38 cellular contexts compared by ENCODE assay signal in the genomic region with DNA sequence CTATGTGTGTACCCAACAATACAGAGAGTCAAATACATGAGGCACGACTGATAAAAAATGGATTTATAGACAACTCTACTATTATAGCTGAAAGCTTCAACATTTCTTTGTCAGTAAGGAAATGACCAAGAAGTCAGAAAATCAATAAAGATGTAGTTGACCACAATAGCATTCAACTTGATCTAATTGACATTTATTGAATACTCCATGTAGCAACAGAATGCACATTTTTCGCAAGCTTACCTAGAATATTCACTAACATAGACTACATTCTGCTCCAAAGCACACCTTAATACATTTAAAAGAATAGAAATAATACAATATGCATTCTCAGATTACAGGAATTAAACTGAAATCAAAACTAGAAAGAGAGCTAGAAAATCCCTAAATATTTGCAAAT. TPM values are rescaled to one million over a fixed set of nuclear protein-coding genes. Genes with fewer than 3 reads are reported as not detected.
"Had no signal": no experiment of that assay in that cellular context is flagged by ENCODE, and none has a peak within 500 bp of the region (broad histone marks: within the 10 kb centered on the region; RNA-seq: fewer than 3 reads in every experiment).

No MANE protein-coding gene starts in this region.

- ATAC-seq: activated naive CD4-positive, alpha-beta T cell treated with anti-CD3 and anti-CD28 coated beads, Interleukin-2, amount 50 U/mL, for 72 hours; activated naive CD8-positive, alpha-beta T cell treated with anti-CD3 and anti-CD28 coated beads, Interleukin-2, amount 50 U/mL, for 24 hours; activated T-cell treated with anti-CD3 and anti-CD28 coated beads, Interleukin-2, amount 50 U/mL, for 4 hours; activated T-cell treated with anti-CD3 and anti-CD28 coated beads, Interleukin-2, amount 50 U/mL, for 72 hours; activated T-helper 17 cell treated with anti-CD3 and anti-CD28 coated beads, Interleukin-2, amount 50 U/mL, for 72 hours; body of pancreas had no signal

- H3K36me3 ChIP-seq: adrenal gland, ascending aorta, brain microvascular endothelial cell, breast epithelium, cardiac muscle cell had no signal

- H3K9me3 ChIP-seq: adrenal gland, ascending aorta, body of pancreas, breast epithelium had no signal

- H3K4me1 ChIP-seq: adrenal gland, ascending aorta, body of pancreas, breast epithelium had no signal

- DNase-seq: activated effector memory CD4-positive, alpha-beta T cell treated with anti-CD3 and anti-CD28 coated beads, Interleukin-2, amount 50 U/mL, for 16 hours; activated effector memory CD4-positive, alpha-beta T cell treated with Interleukin-2 at 50 U/mL for 16 hours; activated gamma-delta T cell; activated gamma-delta T cell treated with Interleukin-2 at 50 U/mL for 16 hours; activated naive CD4-positive, alpha-beta T cell; activated naive CD4-positive, alpha-beta T cell treated with anti-CD3 and anti-CD28 coated beads for 36 hours; activated naive CD4-positive, alpha-beta T cell treated with anti-CD3 and anti-CD28 coated beads, Interleukin-2, amount 10 ng/mL, durations not matched to agents 7 days and 5 days; activated naive CD4-positive, alpha-beta T cell treated with anti-CD3 and anti-CD28 coated beads, Interleukin-2, amount 50 U/mL, for 16 hours; activated naive CD4-positive, alpha-beta T cell treated with Interleukin-2 at 50 U/mL for 16 hours; activated naive CD8-positive, alpha-beta T cell treated with anti-CD3 and anti-CD28 coated beads for 36 hours; activated naive CD8-positive, alpha-beta T cell treated with anti-CD3 and anti-CD28 coated beads, Interleukin-2, amount 10 ng/mL, durations not matched to agents 7 days and 5 days; activated naive CD8-positive, alpha-beta T cell treated with anti-CD3 and anti-CD28 coated beads, Interleukin-2, amount 50 U/mL, for 24 hours; activated T-cell treated with anti-CD3 and anti-CD28 coated beads, Interleukin-2, amount 50 U/mL, for 1 hour; activated T-cell treated with anti-CD3 and anti-CD28 coated beads, Interleukin-2, amount 50 U/mL, for 24 hours; activated T-cell treated with anti-CD3 and anti-CD28 coated beads, Interleukin-2, amount 50 U/mL, for 4 hours; activated T-cell treated with anti-CD3 and anti-CD28 coated beads, Interleukin-2, amount 50 U/mL, for 48 hours; activated T-cell treated with anti-CD3 and anti-CD28 coated beads, Interleukin-2, amount 50 U/mL, for 72 hours; adrenal gland; amniotic stem cell; amygdala; anterior cingulate cortex; aorta; body of pancreas; brain microvascular endothelial cell; caudate nucleus; central memory CD4-positive, alpha-beta T cell; cerebellar nuclear complex had no signal

- H3K27me3 ChIP-seq: adrenal gland, ascending aorta, body of pancreas, brain microvascular endothelial cell, breast epithelium, cardiac muscle cell had no signal

- FAIRE-seq: astrocyte, bronchial epithelial cell had no signal

- H3K27ac ChIP-seq: adrenal gland, ascending aorta, body of pancreas, brain microvascular endothelial cell, breast epithelium, cardiac muscle cell had no signal

- H3K4me3 ChIP-seq: adrenal gland, ascending aorta, body of pancreas, breast epithelium, cardiac muscle cell had no signal

RNA-seq across cellular contexts. Expression of a gene that starts 49.2 kb away (rescaled TPM):
- total RNA-seq: activated naive CD4-positive, alpha-beta T cell treated with anti-CD3 and anti-CD28 coated beads for 36 hours; activated naive CD4-positive, alpha-beta T cell treated with anti-CD3 and anti-CD28 coated beads, Interleukin-2, amount 50 U/mL, for 72 hours; activated naive CD8-positive, alpha-beta T cell treated with anti-CD3 and anti-CD28 coated beads for 36 hours; activated T-cell treated with anti-CD3 and anti-CD28 coated beads, Interleukin-2, amount 50 U/mL, for 4 hours; activated T-cell treated with anti-CD3 and anti-CD28 coated beads, Interleukin-2, amount 50 U/mL, for 72 hours; activated T-helper 1 cell treated with anti-CD3 and anti-CD28 coated beads, Interleukin-12 subunit alpha, Interleukin-12 subunit beta, Interleukin-2, Interleukin-4 antibody, amounts not matched to agents 30 ng/mL and 10 ng/mL and 1 ng/mL, durations not matched to agents 14 hours and 24 hours and 36 hours; activated T-helper 17 cell treated with anti-CD3 and anti-CD28 coated beads, Interleukin-2, amount 50 U/mL, for 72 hours; activated T-helper 2 cell treated with anti-CD3 and anti-CD28 coated beads, Interferon-gamma antibody, Interleukin-2, Interleukin-4, amounts not matched to agents 10 μg/mL and 5 μg/mL and 100 μg/mL, durations not matched to agents 14 hours and 24 hours and 36 hours; ascending aorta; body of pancreas; bronchial epithelial cell; cardiac muscle cell; cardiac septum; chondrocyte had no signal
- polyA plus RNA-seq: aorta had no signal
